Comparison of ENCODE assay signal across 1 cellular context in genomic region chrX:12349201-12349600, GRCh38.
TF ChIP-seq lines count a peak whose summit lies in the region.

No MANE protein-coding gene starts in this region.

TF ChIP-seq in H1, 55 proteins besides CTCF, POLR2A, EP300 and RAD21 (continued from another document):
- no peak for TF ChIP-seq CHD7 (IDR thresholded peaks at IDR 0.05; ENCODE audit: insufficient replicate concordance, low read length)
- no peak for TF ChIP-seq FOSL1 (IDR thresholded peaks at IDR 0.05; ENCODE audit: insufficient read depth, low read depth, low read length)
